8 cellular contexts compared by ENCODE assay signal in the genomic region with DNA sequence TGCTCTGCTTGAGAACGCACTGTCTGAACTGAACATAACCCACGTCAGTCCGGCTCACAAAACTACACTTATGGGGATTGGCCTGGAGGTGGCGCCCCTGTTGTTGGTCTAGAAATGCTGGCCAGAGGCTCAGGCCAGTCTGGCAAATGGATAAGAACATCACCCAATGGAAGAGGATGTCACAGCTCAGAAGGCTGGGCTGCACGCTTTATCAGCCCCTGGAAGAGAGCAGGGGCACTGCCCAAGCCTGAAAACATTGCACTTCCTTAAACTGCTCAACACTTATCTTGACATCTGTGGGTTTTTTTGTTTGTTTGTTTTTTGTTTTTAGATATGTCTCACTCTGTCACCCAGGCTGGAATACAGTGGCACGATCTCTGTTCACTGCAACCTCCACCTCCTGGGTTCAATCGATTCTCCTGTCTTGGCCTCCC. TPM values are rescaled to one million over a fixed set of nuclear protein-coding genes. Genes with fewer than 3 reads are reported as not detected.
DNase-seq lines count a peak whose midpoint lies in the region; ATAC-seq lines count a peak whose summit lies in the region.

No MANE protein-coding gene starts in this region.

- H4K20me1 ChIP-seq in Karpas-422 (ENCODE audit: insufficient read depth, low read depth, low read length), result no peaks in the 10 kb centered on the region

- H3K9me3 ChIP-seq in Karpas-422 (ENCODE audit: low read length), result no peaks in the 10 kb centered on the region

- peak; percentile 91 for ATAC-seq in GM21423 (IDR thresholded peaks at IDR 0.05; ENCODE audit: unreplicated experiment)
- ATAC-seq in activated naive CD4-positive, alpha-beta T cell treated with anti-CD3 and anti-CD28 coated beads, Interleukin-2, amount 50 U/mL, for 72 hours, result peak; percentile 79 to 85
- peak; percentile 86 for ATAC-seq in Right ventricle myocardium inferior
- ATAC-seq in GM21619 (IDR thresholded peaks at IDR 0.05; ENCODE audit: unreplicated experiment), result no peak

- H3K27ac Mint-ChIP-seq in activated naive CD4-positive, alpha-beta T cell treated with anti-CD3 and anti-CD28 coated beads, Interleukin-2, amount 50 U/mL, for 72 hours, result peak overlapping the region in 1 of 2 donors; percentile 44

- peak overlapping the region; percentile 14 for H3K9ac ChIP-seq in Karpas-422 (ENCODE audit: low read length)

- peaks cover 53% of the 10 kb centered on the region for H3K4me1 ChIP-seq in Karpas-422 (ENCODE audit: low read length)

- no peaks in the 10 kb centered on the region for H3K9me3 Mint-ChIP-seq in activated naive CD4-positive, alpha-beta T cell treated with anti-CD3 and anti-CD28 coated beads, Interleukin-2, amount 50 U/mL, for 72 hours

- H3K79me2 ChIP-seq in Karpas-422 (ENCODE audit: low read length), result no peaks in the 10 kb centered on the region

- DNase-seq in D341Med (ENCODE audit: low spot score) (peak; percentile 84), Karpas-422 (peak; percentile 95), RKO (ENCODE audit: low spot score) (peak; percentile 77), Right ventricle myocardium inferior (ENCODE audit: missing footprints) (peak; percentile 83), posterior cingulate gyrus (peak; percentile 34 to 94 (median 66))
- peak; percentile 64 to 65 for DNase-seq in activated naive CD4-positive, alpha-beta T cell treated with anti-CD3 and anti-CD28 coated beads, Interleukin-2, amount 50 U/mL, for 72 hours (ENCODE audit: low spot score in 2 of 2)

- H3K9me2 ChIP-seq in Karpas-422 (replicated peaks; ENCODE audit: insufficient read depth, low read length), result no peaks in the 10 kb centered on the region

- no peak overlapping the region for H3K4me3 ChIP-seq in Karpas-422 (ENCODE audit: low read length)

- H3K27me3 ChIP-seq in Karpas-422 (ENCODE audit: low read length), result no peaks in the 10 kb centered on the region

- no peak overlapping the region for H3K4me2 ChIP-seq in Karpas-422 (ENCODE audit: low read depth, low read length, poor library complexity, severe bottlenecking)

- H3K36me3 ChIP-seq in Karpas-422 (ENCODE audit: insufficient read depth, low read length), result no peaks in the 10 kb centered on the region

- no peak overlapping the region for H2AFZ ChIP-seq in Karpas-422 (ENCODE audit: low read length)

- no peaks in the 10 kb centered on the region for H3K36me3 Mint-ChIP-seq in activated naive CD4-positive, alpha-beta T cell treated with anti-CD3 and anti-CD28 coated beads, Interleukin-2, amount 50 U/mL, for 72 hours

- intact Hi-C loops in Right ventricle myocardium inferior (cut with DNase I), result no loop called here
- intact Hi-C loops in posterior cingulate gyrus (cut with DNase I), result loop anchor here (1.0 kb wide), 1 partner anchor 25 kb away; a partner anchor contains a TSS

- H3K27ac ChIP-seq in Karpas-422 (ENCODE audit: low read length), result peak overlapping the region; percentile 92

RNA-seq across cellular contexts. Expression of a gene that starts 24.8 kb away (rescaled TPM):
- 197 and 310 TPM in 2 replicates for total RNA-seq in Karpas-422 (2014; rRNA removed; shearing (Covaris generic); ENCODE audit: low replicate concordance)
- total RNA-seq in activated naive CD4-positive, alpha-beta T cell treated with anti-CD3 and anti-CD28 coated beads, Interleukin-2, amount 50 U/mL, for 72 hours, result 100 to 1,000 TPM in 1 of 2 donors, 10 to 100 TPM in 1; 59.1 to 101 TPM
- total RNA-seq in Right ventricle myocardium inferior, result 72.5 TPM
